In genomic region chr2:223837290-223838061, GRCh38 we compare ENCODE assay signal across 8 cellular contexts. TPM values are rescaled to one million over a fixed set of nuclear protein-coding genes. Genes with fewer than 3 reads are reported as not detected.
DNase-seq lines count a peak whose midpoint lies in the region; ATAC-seq and TF ChIP-seq lines count a peak whose summit lies in the region.

TSS of gene AP1S3 (minus strand) at chr2:223837582. CDS start at chr2:223837450, 132 bp downstream.

- H4K20me1 ChIP-seq in PC-3 (ENCODE audit: low read length) (peaks cover under 1% of the 10 kb centered on the region; the same call in 1 of the 2 replicates), fibroblast of lung (ENCODE audit: control insufficient read depth, extremely low read depth, insufficient read depth, low read length) (no peaks in the 10 kb centered on the region)

- under 1% methylated on average over 82 of the region's 82 CpGs for WGBS in HUES64

- H3K27ac ChIP-seq in HUES64 (ENCODE audit: low read depth, low read length): peak within 1 kb of the TSS; percentile 76; the same call in 1 of the 2 replicates
- peak within 1 kb of the TSS; percentile 71 for H3K27ac ChIP-seq in PC-3 (ENCODE audit: low read length)
- no peak within 1 kb of the TSS for H3K27ac ChIP-seq in fibroblast of lung (ENCODE audit: insufficient read depth, low read length)

- no TSS peak for BruUV-seq in PC-3 (replicated peaks; lab: Mats Ljungman, UMichigan)

- no peaks in the 10 kb centered on the region for H3K36me3 Mint-ChIP-seq in activated T-cell treated with anti-CD3 and anti-CD28 coated beads, Interleukin-2, amount 50 U/mL, for 72 hours (ENCODE audit: insufficient read depth in 2 of 2)
- H3K36me3 Mint-ChIP-seq in nephron progenitor cell (ENCODE audit: low read depth): no peaks in the 10 kb centered on the region

- no peaks in the 10 kb centered on the region for H3K27me3 Mint-ChIP-seq in activated T-cell treated with anti-CD3 and anti-CD28 coated beads, Interleukin-2, amount 50 U/mL, for 72 hours (ENCODE audit: low read depth)
- peaks cover 50% of the 10 kb centered on the region for H3K27me3 Mint-ChIP-seq in nephron progenitor cell (ENCODE audit: low read depth, poor library complexity)
- H3K27me3 Mint-ChIP-seq in stimulated activated naive CD8-positive, alpha-beta T cell treated with anti-CD3 and anti-CD28 coated beads, Interleukin-15, amount 100 ng/mL, for 72 hours: peaks cover 12% of the 10 kb centered on the region

- CTCF ChIA-PET in PC-3 (lab: Charles Lee): interaction anchor here (0.6 kb wide), 1 partner anchor 604 kb away, joined by 5 read pairs; no protein-coding TSS in a partner anchor

- H3K4me1 ChIP-seq in HUES64 (ENCODE audit: insufficient read depth, low read length) (peaks cover 26% of the 10 kb centered on the region), PC-3 (ENCODE audit: insufficient read depth, low read length) (peaks cover 27% of the 10 kb centered on the region; the same call in 1 of the 2 replicates), fibroblast of lung (ENCODE audit: control insufficient read depth, extremely low read depth, insufficient read depth, low read length) (peaks cover 2% of the 10 kb centered on the region)

- DNase-seq in DMS53 (lab: John Stamatoyannopoulos, UW) (peak; percentile 92), PC-3 (peak; percentile 84), fibroblast of lung (ENCODE audit: low read depth in 2 of 2) (peak; percentile 37 to 51), nephron progenitor cell (peak; percentile 75)
- DNase-seq in activated T-cell treated with anti-CD3 and anti-CD28 coated beads, Interleukin-2, amount 50 U/mL, for 72 hours: peak; percentile 76 to 82
- peak; percentile 66 to 71 for DNase-seq in stimulated activated naive CD8-positive, alpha-beta T cell treated with anti-CD3 and anti-CD28 coated beads, Interleukin-15, amount 100 ng/mL, for 72 hours

- H3K4me1 Mint-ChIP-seq in activated T-cell treated with anti-CD3 and anti-CD28 coated beads, Interleukin-2, amount 50 U/mL, for 72 hours (ENCODE audit: low read depth): peaks cover 12% of the 10 kb centered on the region
- peaks cover 5% of the 10 kb centered on the region for H3K4me1 Mint-ChIP-seq in nephron progenitor cell
- peaks cover 13% of the 10 kb centered on the region for H3K4me1 Mint-ChIP-seq in stimulated activated naive CD8-positive, alpha-beta T cell treated with anti-CD3 and anti-CD28 coated beads, Interleukin-15, amount 100 ng/mL, for 72 hours

- no peaks in the 10 kb centered on the region for H3F3A ChIP-seq in PC-3 (ENCODE audit: low read length, unreplicated experiment)

- no peaks in the 10 kb centered on the region for H3K36me3 ChIP-seq in HUES64 (ENCODE audit: insufficient read depth, low read length)
- H3K36me3 ChIP-seq in PC-3 (ENCODE audit: low read depth, low read length): peaks cover 8% of the 10 kb centered on the region
- H3K36me3 ChIP-seq in fibroblast of lung (ENCODE audit: control insufficient read depth, insufficient read depth, low read length): no peaks in the 10 kb centered on the region

- no peaks in the 10 kb centered on the region for H3K9me2 ChIP-seq in PC-3 (replicated peaks; ENCODE audit: low read length)

- H3K4me2 ChIP-seq in PC-3 (ENCODE audit: low read length) (peak within 1 kb of the TSS; percentile 82), fibroblast of lung (ENCODE audit: extremely low read depth, insufficient read depth, low read length) (peak within 1 kb of the TSS; percentile 88)

- H3K27me3 ChIP-seq in HUES64 (ENCODE audit: insufficient read depth, low read length) (peaks cover 4% of the 10 kb centered on the region; the same call in 1 of the 2 replicates), PC-3 (ENCODE audit: low read length) (no peaks in the 10 kb centered on the region), fibroblast of lung (ENCODE audit: control insufficient read depth, insufficient read depth, low read length) (no peaks in the 10 kb centered on the region)

- H3K9me3 ChIP-seq in HUES64 (ENCODE audit: insufficient read depth, low read depth, low read length) (no peaks in the 10 kb centered on the region), PC-3 (ENCODE audit: low read length) (no peaks in the 10 kb centered on the region), fibroblast of lung (ENCODE audit: control insufficient read depth, insufficient read depth, low read depth, low read length) (no peaks in the 10 kb centered on the region)

- H3K79me2 ChIP-seq in PC-3 (ENCODE audit: low read length) (peaks cover 62% of the 10 kb centered on the region), fibroblast of lung (ENCODE audit: control insufficient read depth, insufficient read depth, low read length) (no peaks in the 10 kb centered on the region)

- H3K4me3 Mint-ChIP-seq in activated T-cell treated with anti-CD3 and anti-CD28 coated beads, Interleukin-2, amount 50 U/mL, for 72 hours: peak within 1 kb of the TSS; percentile 93
- peak within 1 kb of the TSS; percentile 88 for H3K4me3 Mint-ChIP-seq in nephron progenitor cell
- peak within 1 kb of the TSS; percentile 91 to 92 for H3K4me3 Mint-ChIP-seq in stimulated activated naive CD8-positive, alpha-beta T cell treated with anti-CD3 and anti-CD28 coated beads, Interleukin-15, amount 100 ng/mL, for 72 hours

- H3K4me3 ChIP-seq in HUES64 (ENCODE audit: low read length) (peak within 1 kb of the TSS; percentile 84), PC-3 (ENCODE audit: low read length) (peak within 1 kb of the TSS; percentile 95), fibroblast of lung (replicated peaks in 1 of 4; ENCODE audit: control extremely low read depth in 1 of 4, insufficient read depth in 1 of 4, low read depth in 3 of 4, low read length in 4 of 4) (peak within 1 kb of the TSS; percentile 60 to 74 (median 68))

- intact Hi-C loops in PC-3 (cut with micrococcal nuclease): loop anchor here (1.0 to 10.0 kb wide), 4 partner anchors 22 to 107 kb away; partner anchors contain the start of gene WDFY1

- H3K27ac Mint-ChIP-seq in activated T-cell treated with anti-CD3 and anti-CD28 coated beads, Interleukin-2, amount 50 U/mL, for 72 hours: peak within 1 kb of the TSS; percentile 76
- no peak within 1 kb of the TSS for H3K27ac Mint-ChIP-seq in nephron progenitor cell
- peak within 1 kb of the TSS; percentile 54 to 88 for H3K27ac Mint-ChIP-seq in stimulated activated naive CD8-positive, alpha-beta T cell treated with anti-CD3 and anti-CD28 coated beads, Interleukin-15, amount 100 ng/mL, for 72 hours

- POLR2A ChIA-PET in PC-3 (lab: Charles Lee; ENCODE audit: unreplicated experiment): no interaction called here

- H3K9ac ChIP-seq in HUES64 (ENCODE audit: low read depth, low read length): peak within 1 kb of the TSS; percentile 58
- peak within 1 kb of the TSS; percentile 85 for H3K9ac ChIP-seq in PC-3 (ENCODE audit: low read length)
- peak within 1 kb of the TSS; percentile 37 for H3K9ac ChIP-seq in fibroblast of lung (ENCODE audit: insufficient read depth, low read length)

- TF ChIP-seq CTCF in PC-3 (conservative IDR thresholded peaks at IDR 0.05; ENCODE audit: low read depth, low read length): no peak
- TF ChIP-seq CTCF in fibroblast of lung (conservative IDR thresholded peaks at IDR 0.05 in 1 of 2, IDR thresholded peaks at IDR 0.05 in 1 of 2; ENCODE audit: low read depth in 1 of 2, low read length in 2 of 2): no peak
- TF ChIP-seq CTCF in nephron progenitor cell (IDR thresholded peaks at IDR 0.05): no peak

- ATAC-seq in GM21447 (IDR thresholded peaks at IDR 0.05; ENCODE audit: unreplicated experiment) (peak; percentile 61), PC-3 (peak; percentile 87)
- peak; percentile 94 to 95 for ATAC-seq in activated T-cell treated with anti-CD3 and anti-CD28 coated beads, Interleukin-2, amount 50 U/mL, for 72 hours (replicated peaks in 1 of 2)
- peak; percentile 93 for ATAC-seq in stimulated activated naive CD8-positive, alpha-beta T cell treated with anti-CD3 and anti-CD28 coated beads, Interleukin-15, amount 100 ng/mL, for 72 hours

- H2AFZ ChIP-seq in PC-3 (ENCODE audit: low read length): peak within 1 kb of the TSS; percentile 100
- H2AFZ ChIP-seq in fibroblast of lung (ENCODE audit: low read length): peak within 1 kb of the TSS; percentile 62

- no peaks in the 10 kb centered on the region for H3K9me3 Mint-ChIP-seq in activated T-cell treated with anti-CD3 and anti-CD28 coated beads, Interleukin-2, amount 50 U/mL, for 72 hours
- H3K9me3 Mint-ChIP-seq in nephron progenitor cell: no peaks in the 10 kb centered on the region
- H3K9me3 Mint-ChIP-seq in stimulated activated naive CD8-positive, alpha-beta T cell treated with anti-CD3 and anti-CD28 coated beads, Interleukin-15, amount 100 ng/mL, for 72 hours: no peaks in the 10 kb centered on the region

RNA-seq across cellular contexts. Expression of gene AP1S3, which starts in this region (rescaled TPM):
- 6.8 TPM for polyA plus RNA-seq in HUES64 (2013, experiment 1 of 2)
- 6.7 TPM for polyA plus RNA-seq in HUES64 (2013, experiment 2 of 2)
- total RNA-seq in PC-3 (2014; rRNA removed) (34.3 and 37.6 TPM in 2 replicates), fibroblast of lung (3.3 TPM in 2 replicates)
- total RNA-seq in activated T-cell treated with anti-CD3 and anti-CD28 coated beads, Interleukin-2, amount 50 U/mL, for 72 hours: 1 to 10 TPM; 5.2 to 5.6 TPM
- polyA plus RNA-seq in fibroblast of lung: 2.9 and 6.3 TPM in 2 replicates
- polyA plus RNA-seq in fibroblast of lung (2012): 3.1 and 4.8 TPM in 2 replicates
- 0.48 TPM in 1 of 2 replicates, not detected in the other for polyA minus RNA-seq in fibroblast of lung (ENCODE audit: low replicate concordance)
